Comparison of ENCODE assay signal across 28 cellular contexts in the genomic region with DNA sequence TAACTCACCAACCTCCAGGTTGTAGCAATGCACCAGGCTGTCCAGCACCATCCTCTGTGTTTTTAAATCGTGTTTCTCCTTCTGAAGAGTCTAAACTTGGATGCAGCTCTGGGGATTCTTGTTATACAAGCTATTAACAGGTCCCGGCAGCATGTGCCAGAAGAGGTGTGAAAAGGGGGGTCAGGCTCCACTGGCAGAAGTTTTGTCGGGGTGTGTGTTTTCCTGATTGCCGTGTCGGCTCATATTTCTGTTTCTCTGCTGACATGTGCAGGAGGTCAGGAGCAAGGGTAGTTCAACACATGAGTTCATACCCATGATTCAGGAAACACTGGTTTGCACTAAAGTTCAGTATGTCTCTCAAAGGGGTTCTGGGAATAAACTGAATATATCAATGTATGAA.
"Had no signal": no experiment of that assay in that cellular context is flagged by ENCODE, and none has a peak within 500 bp of the region (broad histone marks: within the 10 kb centered on the region; RNA-seq: fewer than 3 reads in every experiment).

No MANE protein-coding gene starts in this region.

- H3K4me1 Mint-ChIP-seq: activated CD4-positive, alpha-beta T cell treated with anti-CD3 and anti-CD28 coated beads for 36 hours; activated CD4-positive, alpha-beta T cell treated with anti-CD3 and anti-CD28 coated beads, Interleukin-2, amount 10 ng/mL, durations not matched to agents 24 days and 14 days; activated CD8-positive, alpha-beta memory T cell treated with anti-CD3 and anti-CD28 coated beads, Interleukin-2, amount 10 ng/mL, durations not matched to agents 7 days and 5 days; activated naive CD4-positive, alpha-beta T cell treated with anti-CD3 and anti-CD28 coated beads, Interleukin-2, amount 10 ng/mL, durations not matched to agents 7 days and 5 days; activated naive CD8-positive, alpha-beta T cell treated with anti-CD3 and anti-CD28 coated beads, Interleukin-2, amount 10 ng/mL, durations not matched to agents 7 days and 5 days had no signal

- DNase-seq: activated CD4-positive, alpha-beta memory T cell treated with anti-CD3 and anti-CD28 coated beads for 36 hours; activated CD4-positive, alpha-beta T cell treated with anti-CD3 and anti-CD28 coated beads for 36 hours; activated CD4-positive, alpha-beta T cell treated with anti-CD3 and anti-CD28 coated beads, Interleukin-2, amount 10 ng/mL, durations not matched to agents 24 days and 14 days; activated CD4-positive, CD25-positive, alpha-beta regulatory T cell; activated CD4-positive, CD25-positive, alpha-beta regulatory T cell treated with anti-CD3 and anti-CD28 coated beads, Interleukin-2, amount 50 U/mL, for 72 hours; activated CD8-positive, alpha-beta memory T cell treated with anti-CD3 and anti-CD28 coated beads, Interleukin-2, amount 10 ng/mL, durations not matched to agents 7 days and 5 days; activated CD8-positive, alpha-beta memory T cell treated with anti-CD3 and anti-CD28 coated beads, Interleukin-2, amount 50 U/mL, for 4 hours; activated CD8-positive, alpha-beta T cell treated with anti-CD3 and anti-CD28 coated beads, Interleukin-2, amount 10 ng/mL, durations not matched to agents 7 days and 5 days; activated effector memory CD4-positive, alpha-beta T cell treated with anti-CD3 and anti-CD28 coated beads, Interleukin-2, amount 50 U/mL, for 16 hours; activated naive CD4-positive, alpha-beta T cell treated with anti-CD3 and anti-CD28 coated beads, Interleukin-2, amount 10 ng/mL, durations not matched to agents 7 days and 5 days; activated naive CD8-positive, alpha-beta T cell treated with anti-CD3 and anti-CD28 coated beads, Interleukin-2, amount 10 ng/mL, durations not matched to agents 7 days and 5 days; activated T-cell treated with anti-CD3 and anti-CD28 coated beads, Interleukin-2, amount 50 U/mL, for 1 hour; activated T-cell treated with anti-CD3 and anti-CD28 coated beads, Interleukin-2, amount 50 U/mL, for 48 hours; central memory CD4-positive, alpha-beta T cell; cerebellar nuclear complex; colonic mucosa; effector CD8-positive, alpha-beta T cell; foreskin fibroblast; head of caudate nucleus; T-helper 2 cell had no signal

- H3K9me3 Mint-ChIP-seq: activated CD4-positive, alpha-beta memory T cell treated with anti-CD3 and anti-CD28 coated beads for 36 hours; activated CD4-positive, alpha-beta T cell treated with anti-CD3 and anti-CD28 coated beads, Interleukin-2, amount 10 ng/mL, durations not matched to agents 24 days and 14 days; activated naive CD4-positive, alpha-beta T cell treated with anti-CD3 and anti-CD28 coated beads, Interleukin-2, amount 10 ng/mL, durations not matched to agents 7 days and 5 days; activated naive CD8-positive, alpha-beta T cell treated with anti-CD3 and anti-CD28 coated beads, Interleukin-2, amount 10 ng/mL, durations not matched to agents 7 days and 5 days; activated T-helper 1 cell treated with anti-CD3 and anti-CD28 coated beads, Interleukin-12 subunit alpha, Interleukin-12 subunit beta, Interleukin-2, Interleukin-4 antibody, amounts not matched to agents 30 ng/mL and 10 ng/mL and 1 ng/mL, durations not matched to agents 14 hours and 24 hours and 36 hours; activated T-helper 2 cell treated with anti-CD3 and anti-CD28 coated beads, Interferon-gamma antibody, Interleukin-2, Interleukin-4, amounts not matched to agents 10 μg/mL and 5 μg/mL and 100 μg/mL, durations not matched to agents 14 hours and 24 hours and 36 hours had no signal

- FAIRE-seq: endometrium, endothelial cell of umbilical vein, frontal cortex had no signal

- H3K27ac Mint-ChIP-seq: activated CD4-positive, alpha-beta memory T cell treated with anti-CD3 and anti-CD28 coated beads for 36 hours; activated CD4-positive, alpha-beta T cell treated with anti-CD3 and anti-CD28 coated beads for 36 hours; activated CD4-positive, alpha-beta T cell treated with anti-CD3 and anti-CD28 coated beads, Interleukin-2, amount 10 ng/mL, durations not matched to agents 24 days and 14 days; activated CD8-positive, alpha-beta memory T cell treated with anti-CD3 and anti-CD28 coated beads, Interleukin-2, amount 10 ng/mL, durations not matched to agents 7 days and 5 days; activated CD8-positive, alpha-beta T cell treated with anti-CD3 and anti-CD28 coated beads, Interleukin-2, amount 10 ng/mL, durations not matched to agents 7 days and 5 days; activated naive CD4-positive, alpha-beta T cell treated with anti-CD3 and anti-CD28 coated beads, Interleukin-2, amount 10 ng/mL, durations not matched to agents 7 days and 5 days; activated naive CD4-positive, alpha-beta T cell treated with anti-CD3 and anti-CD28 coated beads, Interleukin-2, amount 50 U/mL, for 72 hours; activated naive CD8-positive, alpha-beta T cell treated with anti-CD3 and anti-CD28 coated beads, Interleukin-2, amount 10 ng/mL, durations not matched to agents 7 days and 5 days; activated T-helper 1 cell treated with anti-CD3 and anti-CD28 coated beads, Interleukin-12 subunit alpha, Interleukin-12 subunit beta, Interleukin-2, Interleukin-4 antibody, amounts not matched to agents 30 ng/mL and 10 ng/mL and 1 ng/mL, durations not matched to agents 14 hours and 24 hours and 36 hours; activated T-helper 2 cell treated with anti-CD3 and anti-CD28 coated beads, Interferon-gamma antibody, Interleukin-2, Interleukin-4, amounts not matched to agents 10 μg/mL and 5 μg/mL and 100 μg/mL, durations not matched to agents 14 hours and 24 hours and 36 hours had no signal

- H3K27me3 ChIP-seq: ascending aorta, cardiac muscle cell, colonic mucosa had no signal

- H3K4me3 Mint-ChIP-seq: activated CD4-positive, alpha-beta memory T cell treated with anti-CD3 and anti-CD28 coated beads for 36 hours; activated CD4-positive, alpha-beta T cell treated with anti-CD3 and anti-CD28 coated beads for 36 hours; activated CD4-positive, alpha-beta T cell treated with anti-CD3 and anti-CD28 coated beads, Interleukin-2, amount 10 ng/mL, durations not matched to agents 24 days and 14 days; activated CD8-positive, alpha-beta memory T cell treated with anti-CD3 and anti-CD28 coated beads, Interleukin-2, amount 10 ng/mL, durations not matched to agents 7 days and 5 days; activated CD8-positive, alpha-beta T cell treated with anti-CD3 and anti-CD28 coated beads, Interleukin-2, amount 10 ng/mL, durations not matched to agents 7 days and 5 days; activated naive CD4-positive, alpha-beta T cell treated with anti-CD3 and anti-CD28 coated beads, Interleukin-2, amount 10 ng/mL, durations not matched to agents 7 days and 5 days; activated naive CD8-positive, alpha-beta T cell treated with anti-CD3 and anti-CD28 coated beads, Interleukin-2, amount 10 ng/mL, durations not matched to agents 7 days and 5 days; activated T-helper 1 cell treated with anti-CD3 and anti-CD28 coated beads, Interleukin-12 subunit alpha, Interleukin-12 subunit beta, Interleukin-2, Interleukin-4 antibody, amounts not matched to agents 30 ng/mL and 10 ng/mL and 1 ng/mL, durations not matched to agents 14 hours and 24 hours and 36 hours had no signal

- H3K4me3 ChIP-seq: ascending aorta, cardiac muscle cell, colonic mucosa had no signal

- H3K27me3 Mint-ChIP-seq: activated CD4-positive, alpha-beta memory T cell treated with anti-CD3 and anti-CD28 coated beads for 36 hours; activated CD4-positive, alpha-beta T cell treated with anti-CD3 and anti-CD28 coated beads, Interleukin-2, amount 10 ng/mL, durations not matched to agents 24 days and 14 days; activated CD8-positive, alpha-beta memory T cell treated with anti-CD3 and anti-CD28 coated beads, Interleukin-2, amount 10 ng/mL, durations not matched to agents 7 days and 5 days had no signal

- H3K36me3 Mint-ChIP-seq: activated CD4-positive, alpha-beta memory T cell treated with anti-CD3 and anti-CD28 coated beads for 36 hours; activated CD8-positive, alpha-beta memory T cell treated with anti-CD3 and anti-CD28 coated beads, Interleukin-2, amount 10 ng/mL, durations not matched to agents 7 days and 5 days; activated naive CD4-positive, alpha-beta T cell treated with anti-CD3 and anti-CD28 coated beads, Interleukin-2, amount 10 ng/mL, durations not matched to agents 7 days and 5 days; activated naive CD4-positive, alpha-beta T cell treated with anti-CD3 and anti-CD28 coated beads, Interleukin-2, amount 50 U/mL, for 72 hours; activated naive CD8-positive, alpha-beta T cell treated with anti-CD3 and anti-CD28 coated beads, Interleukin-2, amount 10 ng/mL, durations not matched to agents 7 days and 5 days had no signal

- H3K36me3 ChIP-seq: ascending aorta, cardiac muscle cell, colonic mucosa had no signal
